16 cellular contexts compared by ENCODE assay signal in genomic region chr1:154816937-154817336, GRCh38. TPM values are rescaled to one million over a fixed set of nuclear protein-coding genes. Genes with fewer than 3 reads are reported as not detected.
DNase-seq lines count a peak whose midpoint lies in the region; ATAC-seq and TF ChIP-seq lines count a peak whose summit lies in the region.
"Had no signal": no experiment of that assay in that cellular context is flagged by ENCODE, and none has a peak within 500 bp of the region (broad histone marks: within the 10 kb centered on the region; RNA-seq: fewer than 3 reads in every experiment).

No MANE protein-coding gene starts in this region.

- peak overlapping the region; percentile 55; the same call in 1 of the 2 replicates for H3K27ac Mint-ChIP-seq in WTC11
- peak overlapping the region; percentile 58 for H3K27ac Mint-ChIP-seq in stimulated activated effector memory CD8-positive, alpha-beta T cell treated with anti-CD3 and anti-CD28 coated beads, Interleukin-12 subunit alpha, Interleukin-12 subunit beta, amount 100 ng/mL, for 72 hours
- H3K27ac Mint-ChIP-seq: GM23338 had no signal

- intact Hi-C loops in tibial artery (cut with DNase I; ENCODE audit: low total_unique reads), result no loop called here

- H3K9ac ChIP-seq in Karpas-422 (ENCODE audit: low read length), result peak overlapping the region; percentile 61

- H3K79me2 ChIP-seq in Karpas-422 (ENCODE audit: low read length), result peaks cover 82% of the 10 kb centered on the region

- no peaks in the 10 kb centered on the region for H3K9me3 Mint-ChIP-seq in WTC11
- no peaks in the 10 kb centered on the region for H3K9me3 Mint-ChIP-seq in stimulated activated effector memory CD8-positive, alpha-beta T cell treated with anti-CD3 and anti-CD28 coated beads, Interleukin-12 subunit alpha, Interleukin-12 subunit beta, amount 100 ng/mL, for 72 hours
- H3K9me3 Mint-ChIP-seq: CD4-positive, alpha-beta memory T cell; GM23338 had no signal

- H3K4me1 ChIP-seq in HEK293 (ENCODE audit: control insufficient read depth, insufficient read depth, low read length) (no peaks in the 10 kb centered on the region), Karpas-422 (ENCODE audit: low read length) (peaks cover 71% of the 10 kb centered on the region), tibial artery (no peaks in the 10 kb centered on the region)

- H3K9me2 ChIP-seq in Karpas-422 (replicated peaks; ENCODE audit: insufficient read depth, low read length), result no peaks in the 10 kb centered on the region

- POLR2A ChIA-PET in HEK293 (lab: Yijun Ruan, JAX) (no interaction called here), WTC11 (lab: Charles Lee) (no interaction called here)

- no peak for TF ChIP-seq CTCF in HEK293 (tag by site-specific recombination; IDR thresholded peaks at IDR 0.05)
- no peak for TF ChIP-seq CTCF in WTC11 (IDR thresholded peaks at IDR 0.05)
- TF ChIP-seq CTCF in tibial artery (IDR thresholded peaks at IDR 0.05), result no peak

- ATAC-seq in WTC11 (no peak), HG03095 (IDR thresholded peaks at IDR 0.05; ENCODE audit: unreplicated experiment) (no peak)
- no peak for ATAC-seq in stimulated activated effector memory CD8-positive, alpha-beta T cell treated with anti-CD3 and anti-CD28 coated beads, Interleukin-12 subunit alpha, Interleukin-12 subunit beta, amount 100 ng/mL, for 72 hours
- ATAC-seq: GM23338 had no signal

- CTCF ChIA-PET in HEK293 (lab: Yijun Ruan, JAX) (interaction anchor here (0.9 kb wide), 1 partner anchor 22 kb away, joined by 3 read pairs; no protein-coding TSS in a partner anchor), WTC11 (lab: Charles Lee) (no interaction called here)

- H3K4me1 Mint-ChIP-seq in WTC11, result peaks cover 20% of the 10 kb centered on the region
- no peaks in the 10 kb centered on the region for H3K4me1 Mint-ChIP-seq in stimulated activated effector memory CD8-positive, alpha-beta T cell treated with anti-CD3 and anti-CD28 coated beads, Interleukin-12 subunit alpha, Interleukin-12 subunit beta, amount 100 ng/mL, for 72 hours
- H3K4me1 Mint-ChIP-seq: CD4-positive, alpha-beta memory T cell had no signal

- peak; percentile 79 for DNase-seq in Karpas-422
- no peak for DNase-seq in WTC11 (ENCODE audit: low spot score)
- no peak for DNase-seq in stimulated activated effector memory CD8-positive, alpha-beta T cell treated with anti-CD3 and anti-CD28 coated beads, Interleukin-12 subunit alpha, Interleukin-12 subunit beta, amount 100 ng/mL, for 72 hours (ENCODE audit: low spot score in 2 of 2)
- DNase-seq in tibial artery, result no peak
- no peak for DNase-seq in NOMO-1 treated with dmso at 0.1 percent for 144 hours (lab: John Stamatoyannopoulos, UW; ENCODE audit: unreplicated experiment)
- DNase-seq: C1 segment of cervical spinal cord; Calu3; CD4-positive, alpha-beta memory T cell; COR-L47; DMS53; DMS79 treated with DMSO at 0.1 percent for 48 hours; GF-D8 had no signal

- peak overlapping the region; percentile 76 for H3K4me2 ChIP-seq in Karpas-422 (ENCODE audit: low read depth, low read length, poor library complexity, severe bottlenecking)
- H3K4me2 ChIP-seq: GM23338 had no signal

- no peaks in the 10 kb centered on the region for H3K27me3 ChIP-seq in Karpas-422 (ENCODE audit: low read length)
- peaks cover 0 to 19% of the 10 kb centered on the region in 2 donors for H3K27me3 ChIP-seq in tibial artery

- H3K4me3 Mint-ChIP-seq in WTC11, result no peak overlapping the region
- no peak overlapping the region for H3K4me3 Mint-ChIP-seq in stimulated activated effector memory CD8-positive, alpha-beta T cell treated with anti-CD3 and anti-CD28 coated beads, Interleukin-12 subunit alpha, Interleukin-12 subunit beta, amount 100 ng/mL, for 72 hours
- H3K4me3 Mint-ChIP-seq: CD4-positive, alpha-beta memory T cell; GM23338 had no signal

- H3K9me3 ChIP-seq in HEK293 (ENCODE audit: control insufficient read depth, insufficient read depth, low read depth, low read length) (no peaks in the 10 kb centered on the region), Karpas-422 (ENCODE audit: low read length) (no peaks in the 10 kb centered on the region), tibial artery (no peaks in the 10 kb centered on the region)
- H3K9me3 ChIP-seq: HAP-1 had no signal

- H3K27ac ChIP-seq in HEK293 (ENCODE audit: extremely low read depth, low read depth, low read length) (no peak overlapping the region), Karpas-422 (ENCODE audit: low read length) (peak overlapping the region; percentile 96), tibial artery (no peak overlapping the region)

- H3K4me3 ChIP-seq in HEK293 (ENCODE audit: low read depth, low read length), result no peak overlapping the region
- peak overlapping the region; percentile 50 for H3K4me3 ChIP-seq in Karpas-422 (ENCODE audit: low read length)
- no peak overlapping the region for H3K4me3 ChIP-seq in tibial artery
- H3K4me3 ChIP-seq: GM23338, HAP-1 had no signal

- no peaks in the 10 kb centered on the region for H3K27me3 Mint-ChIP-seq in WTC11 (ENCODE audit: low read depth)

- no peaks in the 10 kb centered on the region for H3K36me3 Mint-ChIP-seq in WTC11
- H3K36me3 Mint-ChIP-seq in stimulated activated effector memory CD8-positive, alpha-beta T cell treated with anti-CD3 and anti-CD28 coated beads, Interleukin-12 subunit alpha, Interleukin-12 subunit beta, amount 100 ng/mL, for 72 hours, result no peaks in the 10 kb centered on the region
- H3K36me3 Mint-ChIP-seq: CD4-positive, alpha-beta memory T cell had no signal

- H4K20me1 ChIP-seq in Karpas-422 (ENCODE audit: insufficient read depth, low read depth, low read length), result no peaks in the 10 kb centered on the region

- H2AFZ ChIP-seq in Karpas-422 (ENCODE audit: low read length), result no peak overlapping the region
- H2AFZ ChIP-seq: GM23338 had no signal

- H3K36me3 ChIP-seq in HEK293 (ENCODE audit: control insufficient read depth in 2 of 2, insufficient read depth in 1 of 2, low read length in 2 of 2) (no peaks in the 10 kb centered on the region), Karpas-422 (ENCODE audit: insufficient read depth, low read length) (peaks cover 16% of the 10 kb centered on the region; the same call in 1 of the 2 replicates), tibial artery (no peaks in the 10 kb centered on the region)
- H3K36me3 ChIP-seq: HAP-1 had no signal

TF ChIP-seq in HEK293, 187 proteins besides CTCF, POLR2A, EP300 and RAD21:
- TF ChIP-seq ZNF664 (tag by site-specific recombination; IDR thresholded peaks at IDR 0.05) (peak; percentile 63; the same call in 1 of the 2 replicates), ZNF501 (tag by site-specific recombination; IDR thresholded peaks at IDR 0.05) (no peak)

TF ChIP-seq in WTC11, 78 proteins besides CTCF, POLR2A, EP300 and RAD21:
- TF ChIP-seq ZNF396 (CRISPR knock-in tag; IDR thresholded peaks at IDR 0.05; ENCODE audit: borderline replicate concordance), result no peak

RNA-seq across cellular contexts. Expression of gene KCNN3, which starts 53.1 kb away (rescaled TPM):
- 50.0 and 68.2 TPM in 2 replicates for total RNA-seq in Karpas-422 (2014; rRNA removed; shearing (Covaris generic); ENCODE audit: low replicate concordance)
- total RNA-seq in WTC11 (2021), result 1.3 to 2.1 TPM (median 1.9 TPM) in 3 replicates
- total RNA-seq: Calu3 had no signal

Comparison
In these comparisons a context has a peak if more than half of its experiments do, and no peak if none do; other contexts are left out.
1. RNA of gene KCNN3, which starts 53.1 kb away (total RNA-seq): 50.0 to 68.2 TPM in Karpas-422; 1.3 to 2.1 TPM in WTC11; every median in the first group is over 10 times any median in the second.